Comparison of ENCODE assay signal across 9 cellular contexts in the genomic region with DNA sequence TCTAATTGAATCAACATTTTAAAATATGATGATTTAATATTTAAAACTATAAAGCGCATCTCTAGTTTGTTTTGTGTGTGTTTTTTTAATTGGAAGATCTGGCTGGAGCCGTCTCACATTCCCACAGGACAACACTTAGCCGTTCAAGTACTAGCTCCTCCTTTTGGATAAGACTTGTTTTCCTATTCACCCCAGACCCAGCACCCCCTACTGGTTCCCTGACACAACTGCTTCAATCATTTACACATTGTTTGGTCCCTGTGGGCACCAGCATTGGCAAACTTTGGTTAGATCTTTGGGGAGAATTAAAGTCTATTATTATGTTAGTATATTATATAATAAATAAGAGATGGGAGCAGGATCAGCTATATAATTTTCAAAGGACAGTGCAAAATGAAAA. TPM values are rescaled to one million over a fixed set of nuclear protein-coding genes. Genes with fewer than 3 reads are reported as not detected.
A peak's percentile ranks its signal among the peaks of the same experiment; 100 is the strongest.
DNase-seq lines count a peak whose midpoint lies in the region; ATAC-seq, FAIRE-seq and TF ChIP-seq lines count a peak whose summit lies in the region.
"Had no signal": no experiment of that assay in that cellular context is flagged by ENCODE, and none has a peak within 500 bp of the region (broad histone marks: within the 10 kb centered on the region; RNA-seq: fewer than 3 reads in every experiment).

No MANE protein-coding gene starts in this region.

- H3K36me3 ChIP-seq in kidney epithelial cell (ENCODE audit: control insufficient read depth, insufficient read depth, low read length): no peaks in the 10 kb centered on the region

- H3K4me3 ChIP-seq in kidney epithelial cell (ENCODE audit: low read depth, low read length): no peak overlapping the region
- H3K4me3 ChIP-seq: sigmoid colon had no signal

- TF ChIP-seq POLR2A in GM12892 (IDR thresholded peaks at IDR 0.05; ENCODE audit: low read depth, low read length): no peak

- ATAC-seq in HG02610 (IDR thresholded peaks at IDR 0.05; ENCODE audit: unreplicated experiment): peak; percentile 37
- ATAC-seq in HG03196 (IDR thresholded peaks at IDR 0.05; ENCODE audit: unreplicated experiment): no peak
- no peak for ATAC-seq in HG03565 (IDR thresholded peaks at IDR 0.05; ENCODE audit: unreplicated experiment)

- H3K27me3 ChIP-seq in kidney epithelial cell (ENCODE audit: control insufficient read depth, insufficient read depth, low read length): no peaks in the 10 kb centered on the region
- H3K27me3 ChIP-seq: sigmoid colon had no signal

- FAIRE-seq in G401.6 (lab: Jason Lieb, UNC) (peak; percentile 72), GM12892 (lab: Jason Lieb, UNC) (no peak)

- TF ChIP-seq CTCF in kidney epithelial cell (IDR thresholded peaks at IDR 0.05; ENCODE audit: insufficient read depth, low read length, poor library complexity, severe bottlenecking): peak; percentile 46

- peak; percentile 28 for DNase-seq in RPMI7951 (ENCODE audit: low read depth)
- DNase-seq in kidney epithelial cell (ENCODE audit: low read depth): no peak
- no peak for DNase-seq in GM12892 (ENCODE audit: insufficient read length)
- DNase-seq in NCI-H1048 (lab: John Stamatoyannopoulos, UW): no peak
- DNase-seq: sigmoid colon had no signal

RNA-seq across cellular contexts. Expression of a gene that starts 34.5 kb away (rescaled TPM):
- 24.3 and 29.6 TPM in 2 replicates for total RNA-seq in RPMI7951 (2014; rRNA removed; shearing (Covaris generic))
- total RNA-seq in kidney epithelial cell: 8.6 and 9.5 TPM in 2 replicates
- polyA plus RNA-seq in GM12892 (2012; ENCODE audit: missing spikeins): 45.0 TPM

RNA-seq across cellular contexts. Expression of a gene that starts 34.6 kb away (rescaled TPM):
- 131 and 168 TPM in 2 replicates for total RNA-seq in RPMI7951 (2014; rRNA removed; shearing (Covaris generic))
- 38.0 and 38.4 TPM in 2 replicates for total RNA-seq in kidney epithelial cell
- 126 TPM for polyA plus RNA-seq in GM12892 (2012; ENCODE audit: missing spikeins)
